In genomic region chr4:185256444-185256843, GRCh38 we compare ENCODE assay signal across 10 cellular contexts. TPM values are rescaled to one million over a fixed set of nuclear protein-coding genes. Genes with fewer than 3 reads are reported as not detected.
A peak's percentile ranks its signal among the peaks of the same experiment; 100 is the strongest.
DNase-seq lines count a peak whose midpoint lies in the region; ATAC-seq, FAIRE-seq and TF ChIP-seq lines count a peak whose summit lies in the region.
"Had no signal": no experiment of that assay in that cellular context is flagged by ENCODE, and none has a peak within 500 bp of the region (broad histone marks: within the 10 kb centered on the region; RNA-seq: fewer than 3 reads in every experiment).

No MANE protein-coding gene starts in this region.

- H2BK15ac ChIP-seq in mesendoderm (replicated peaks; ENCODE audit: low read depth): no peak overlapping the region

- intact Hi-C loops in K562 (cut with micrococcal nuclease): no loop called here

- CTCF ChIA-PET in CD8-positive, alpha-beta memory T cell (lab: Charles Lee): interaction anchor here (1.3 kb wide), 1 partner anchor 73 kb away, joined by 3 read pairs; no protein-coding TSS in a partner anchor
- CTCF ChIA-PET in K562 (lab: Yijun Ruan, JAX; ENCODE audit: low intra/inter-chr PET ratio): no interaction called here

- no peak overlapping the region for H2BK120ac ChIP-seq in mesendoderm (ENCODE audit: low read depth, low read length)

- peaks cover 29 to 60% (median 48%) of the 10 kb centered on the region in 3 donors for H3K4me1 Mint-ChIP-seq in CD8-positive, alpha-beta memory T cell

- no peak for TF ChIP-seq POLR2A in K562 (conservative IDR thresholded peaks at IDR 0.05)

- no peaks in the 10 kb centered on the region for H3K36me3 ChIP-seq in CD8-positive, alpha-beta memory T cell (ENCODE audit: insufficient read depth, low read length)
- H3K36me3 ChIP-seq in K562 (ENCODE audit: control insufficient read depth, insufficient read depth, low read length) (peaks cover 4% of the 10 kb centered on the region; the same call in 1 of the 3 replicates), mesendoderm (ENCODE audit: control insufficient read depth, insufficient read depth, low read length) (no peaks in the 10 kb centered on the region)

- no peak overlapping the region for H4K5ac ChIP-seq in mesendoderm (ENCODE audit: low read length)

- no peak overlapping the region for H4K8ac ChIP-seq in mesendoderm (ENCODE audit: low read depth, low read length)

- BruUV-seq in K562 (replicated peaks; lab: Mats Ljungman, UMichigan): no TSS peak

- H3K27me3 Mint-ChIP-seq in CD8-positive, alpha-beta memory T cell: no peaks in the 10 kb centered on the region

- H3K4ac ChIP-seq in mesendoderm (ENCODE audit: low read depth, low read length): no peak overlapping the region

- peak; percentile 67 for FAIRE-seq in K562 (lab: Jason Lieb, UNC)

- WGBS in K562 (ENCODE audit: insufficient coverage, low coverage, missing lambda C conversion rate): 12% methylated on average over 2 of the region's 3 CpGs
- WGBS in mesendoderm (ENCODE audit: extremely low coverage, insufficient coverage, low lambda C conversion rate): no CpG with 5 or more reads among the region's 3 CpGs

- TF ChIP-seq CTCF in K562 (IDR thresholded peaks at IDR 0.05 in 2 of 3, conservative IDR thresholded peaks at IDR 0.05 in 1 of 3; ENCODE audit: insufficient read depth in 2 of 3, low read depth in 1 of 3, low read length in 3 of 3): no peak

- H3K18ac ChIP-seq in mesendoderm (ENCODE audit: low read length): peak overlapping the region; percentile 60

- no peak overlapping the region for H3K56ac ChIP-seq in mesendoderm (ENCODE audit: low read length)

- peak overlapping the region in 4 of 7 donors; percentile 13 to 85 (median 80) for H3K4me3 Mint-ChIP-seq in CD8-positive, alpha-beta memory T cell

- no peak overlapping the region for H3K23ac ChIP-seq in mesendoderm (ENCODE audit: low read length)

- POLR2A ChIA-PET in CD8-positive, alpha-beta memory T cell (lab: Charles Lee): interaction anchor here (0.6 kb wide), 1 partner anchor 1753 kb away, joined by 4 read pairs; no protein-coding TSS in a partner anchor
- POLR2A ChIA-PET in K562 (lab: Yijun Ruan, JAX): interaction anchor here (0.9 to 1.0 kb wide), 2 partner anchors 10 to 113 kb away, joined by 3 to 4 read pairs; partner anchors contain the start of gene SLC25A4

- H3K79me2 ChIP-seq in K562 (ENCODE audit: control insufficient read depth, insufficient read depth, low read length) (no peaks in the 10 kb centered on the region), mesendoderm (ENCODE audit: control insufficient read depth, insufficient read depth, low read length) (no peaks in the 10 kb centered on the region)

- no peak for TF ChIP-seq EP300 in K562 (IDR thresholded peaks at IDR 0.05; ENCODE audit: low read length)

- H2AK5ac ChIP-seq in mesendoderm (ENCODE audit: low read length): no peak overlapping the region

- H3K4me2 ChIP-seq in K562 (ENCODE audit: insufficient read depth, low read length) (no peak overlapping the region), mesendoderm (ENCODE audit: low read length) (no peak overlapping the region)

- H3K9me1 ChIP-seq in K562 (ENCODE audit: control insufficient read depth, insufficient read depth, low read length): no peaks in the 10 kb centered on the region

- no peak overlapping the region for H3K4me3 ChIP-seq in CD8-positive, alpha-beta memory T cell (ENCODE audit: low read length)
- H3K4me3 ChIP-seq in K562: no peak overlapping the region
- no peak overlapping the region for H3K4me3 ChIP-seq in mesendoderm (ENCODE audit: low read length)

- H3K4me1 ChIP-seq in CD8-positive, alpha-beta memory T cell (ENCODE audit: insufficient read depth, low read length): peaks cover 39% of the 10 kb centered on the region
- peaks cover 3 to 25% of the 10 kb centered on the region in 2 experiments; a peak in 4 of 5 replicates for H3K4me1 ChIP-seq in K562 (replicated peaks in 1 of 2; ENCODE audit: control insufficient read depth in 2 of 2, insufficient read depth in 2 of 2, low read length in 2 of 2)
- H3K4me1 ChIP-seq in mesendoderm (ENCODE audit: control insufficient read depth, low read depth, low read length): no peaks in the 10 kb centered on the region

- TF ChIP-seq RAD21 in K562 (CRISPR knock-in tag; conservative IDR thresholded peaks at IDR 0.05 in 1 of 2, IDR thresholded peaks at IDR 0.05 in 1 of 2): no peak

- H3K9me3 Mint-ChIP-seq in CD8-positive, alpha-beta memory T cell: no peaks in the 10 kb centered on the region

- no peaks in the 10 kb centered on the region for H3K9me3 ChIP-seq in CD8-positive, alpha-beta memory T cell (ENCODE audit: low read length)
- no peaks in the 10 kb centered on the region for H3K9me3 ChIP-seq in K562 (replicated peaks; ENCODE audit: control insufficient read depth, insufficient read depth, low read depth, low read length)

- peak overlapping the region in 5 of 8 donors; percentile 82 to 98 (median 90) for H3K27ac Mint-ChIP-seq in CD8-positive, alpha-beta memory T cell

- in situ Hi-C loops in K562 (cut with MboI): no loop called here

- ATAC-seq in K562 (peak; percentile 85), GM19397 (IDR thresholded peaks at IDR 0.05; ENCODE audit: unreplicated experiment) (no peak)

- H2BK5ac ChIP-seq in mesendoderm (ENCODE audit: low read length): no peak overlapping the region

- H2AFZ ChIP-seq in K562 (ENCODE audit: low read depth, low read length): no peak overlapping the region

- H3K27ac ChIP-seq in CD8-positive, alpha-beta memory T cell (ENCODE audit: low read depth, low read length): no peak overlapping the region
- H3K27ac ChIP-seq in K562 (ENCODE audit: extremely low read depth, low read depth, low read length): no peak overlapping the region; the same call in 2 of the 3 replicates
- no peak overlapping the region for H3K27ac ChIP-seq in mesendoderm (ENCODE audit: low read depth, low read length)

- DNase-seq in CD8-positive, alpha-beta memory T cell: no peak
- peak; percentile 76 for DNase-seq in M059J (ENCODE audit: low read depth)
- peak in 3 of 4 experiments; percentile 17 to 66 (median 35) for DNase-seq in K562 (ENCODE audit: extremely low read depth in 1 of 4, low spot score in 3 of 4)
- DNase-seq in mesendoderm: peak; percentile 71
- no peak for DNase-seq in NK-92 (lab: John Stamatoyannopoulos, UW; ENCODE audit: unreplicated experiment)
- DNase-seq in NCI-H1930 (lab: John Stamatoyannopoulos, UW): no peak
- no peak for DNase-seq in ureter (ENCODE audit: low spot score)
- DNase-seq: left cardiac atrium, NCI-H446 had no signal

- peaks cover 2% of the 10 kb centered on the region for H3K79me1 ChIP-seq in mesendoderm (ENCODE audit: low read length)

- H3K9ac ChIP-seq in K562 (ENCODE audit: insufficient read depth in 1 of 2, low read depth in 2 of 2, low read length in 2 of 2) (no peak overlapping the region), mesendoderm (ENCODE audit: low read length) (no peak overlapping the region)

- H3K27me3 ChIP-seq in CD8-positive, alpha-beta memory T cell (ENCODE audit: insufficient read depth, low read length, poor library complexity, severe bottlenecking): no peaks in the 10 kb centered on the region
- H3K27me3 ChIP-seq in K562 (ENCODE audit: control insufficient read depth in 2 of 2, insufficient read depth in 2 of 2, low read length in 2 of 2) (no peaks in the 10 kb centered on the region), mesendoderm (ENCODE audit: insufficient read depth, low read length, poor library complexity) (no peaks in the 10 kb centered on the region)

- H3K36me3 Mint-ChIP-seq in CD8-positive, alpha-beta memory T cell: peaks cover 0 to 8% (median 2%) of the 10 kb centered on the region in 3 donors

- H4K20me1 ChIP-seq in K562 (replicated peaks; ENCODE audit: control insufficient read depth, insufficient read depth, low read length): no peaks in the 10 kb centered on the region

RNA-seq across cellular contexts. Expression of gene SNX25, which starts 47.0 kb away (rescaled TPM):
- 10 to 100 TPM; 17.7 to 18.2 TPM for total RNA-seq in CD8-positive, alpha-beta memory T cell
- 7.8 TPM for polyA plus RNA-seq in CD8-positive, alpha-beta memory T cell
- 14.5 and 19.8 TPM in 2 replicates for total RNA-seq in M059J (2014; rRNA removed; shearing (Covaris generic))
- 50.4 and 67.3 TPM in 2 replicates for total RNA-seq in K562 (2011; cell fraction: chromatin; rRNA removed; ENCODE audit: low replicate concordance)
- total RNA-seq in K562 (2011; cell fraction: nucleolus; rRNA removed): 12.7 and 16.2 TPM in 2 replicates
- total RNA-seq in K562 (2011; cell fraction: nucleoplasm; rRNA removed): 27.6 and 33.9 TPM in 2 replicates
- total RNA-seq in K562 (2014; rRNA removed): 9.4 and 10.4 TPM in 2 replicates
- total RNA-seq in K562 (2014; rRNA removed; fragmentation: Illumina TruSeq; extraction: Trizol): 15.5 and 18.0 TPM in 2 replicates
- 12.7 and 14.4 TPM in 2 replicates for total RNA-seq in K562 (2015; rRNA removed; fragmentation: Illumina TruSeq; extraction: Trizol)
- total RNA-seq in K562 (2021): 12.6 and 14.4 TPM in 2 replicates
- polyA plus RNA-seq in K562 (2011; rRNA removed): 21.9 and 23.4 TPM in 2 replicates
- polyA plus RNA-seq in K562 (2011; cell fraction: cytosol; rRNA removed): 2.3 and 9.1 TPM in 2 replicates
- polyA plus RNA-seq in K562 (2011; cell fraction: nucleus; rRNA removed): 13.5 and 17.9 TPM in 2 replicates
- polyA plus RNA-seq in K562 (2012): 6.5 and 10.3 TPM in 2 replicates
- 10.4 and 13.3 TPM in 2 replicates for polyA plus RNA-seq in K562 (2014; fragmentation: Illumina TruSeq; extraction: Trizol)
- 1 to 10 TPM; 2.5 TPM for polyA plus RNA-seq in K562 (2014; fragmentation: Nextera tagmentation; extraction: Ambion mirVana)
- 9.5 and 9.6 TPM in 2 replicates for polyA plus RNA-seq in K562 (2014; rRNA removed)
- polyA minus RNA-seq in K562 (2011; rRNA and poly(A)+ RNA removed): 57.4 and 75.6 TPM in 2 replicates
- polyA minus RNA-seq in K562 (2011; cell fraction: cytosol; rRNA and poly(A)+ RNA removed): 14.9 and 15.0 TPM in 2 replicates
- 11.8 and 26.8 TPM in 2 replicates for polyA minus RNA-seq in K562 (2011; cell fraction: nucleus; rRNA and poly(A)+ RNA removed)
- polyA plus RNA-seq in mesendoderm (2013, experiment 1 of 2): 7.4 TPM
- 7.6 TPM for polyA plus RNA-seq in mesendoderm (2013, experiment 2 of 2)
- total RNA-seq in ureter: 17.4 TPM

RNA-seq across cellular contexts. Expression of gene CFAP97, which starts 52.6 kb away (rescaled TPM):
- 10 to 100 TPM; 49.9 to 50.1 TPM for total RNA-seq in CD8-positive, alpha-beta memory T cell
- 107 TPM for polyA plus RNA-seq in CD8-positive, alpha-beta memory T cell
- total RNA-seq in M059J (2014; rRNA removed; shearing (Covaris generic)): 15.3 and 20.4 TPM in 2 replicates
- 13.8 and 79.1 TPM in 2 replicates for total RNA-seq in K562 (2011; cell fraction: chromatin; rRNA removed; ENCODE audit: low replicate concordance)
- total RNA-seq in K562 (2011; cell fraction: nucleolus; rRNA removed): 7.0 and 11.4 TPM in 2 replicates
- total RNA-seq in K562 (2011; cell fraction: nucleoplasm; rRNA removed): 19.9 and 32.4 TPM in 2 replicates
- 19.9 and 22.0 TPM in 2 replicates for total RNA-seq in K562 (2014; rRNA removed)
- total RNA-seq in K562 (2014; rRNA removed; fragmentation: Illumina TruSeq; extraction: Trizol): 57.7 and 68.7 TPM in 2 replicates
- total RNA-seq in K562 (2015; rRNA removed; fragmentation: Illumina TruSeq; extraction: Trizol): 51.3 and 57.5 TPM in 2 replicates
- 42.7 and 44.6 TPM in 2 replicates for total RNA-seq in K562 (2021)
- polyA plus RNA-seq in K562 (2011; rRNA removed): 48.0 and 57.8 TPM in 2 replicates
- polyA plus RNA-seq in K562 (2011; cell fraction: cytosol; rRNA removed): 9.1 and 19.2 TPM in 2 replicates
- 14.3 and 16.2 TPM in 2 replicates for polyA plus RNA-seq in K562 (2011; cell fraction: nucleus; rRNA removed)
- 23.9 and 27.7 TPM in 2 replicates for polyA plus RNA-seq in K562 (2012)
- 35.7 and 44.4 TPM in 2 replicates for polyA plus RNA-seq in K562 (2014; fragmentation: Illumina TruSeq; extraction: Trizol)
- polyA plus RNA-seq in K562 (2014; fragmentation: Nextera tagmentation; extraction: Ambion mirVana): 10 to 100 TPM; 17.3 to 42.7 TPM
- polyA plus RNA-seq in K562 (2014; rRNA removed): 21.3 and 24.6 TPM in 2 replicates
- polyA minus RNA-seq in K562 (2011; rRNA and poly(A)+ RNA removed): 82.2 and 111 TPM in 2 replicates
- polyA minus RNA-seq in K562 (2011; cell fraction: cytosol; rRNA and poly(A)+ RNA removed): 22.3 and 34.3 TPM in 2 replicates
- polyA minus RNA-seq in K562 (2011; cell fraction: nucleus; rRNA and poly(A)+ RNA removed): 14.9 and 27.8 TPM in 2 replicates
- 26.2 TPM for polyA plus RNA-seq in mesendoderm (2013, experiment 1 of 2)
- 25.7 TPM for polyA plus RNA-seq in mesendoderm (2013, experiment 2 of 2)
- 49.3 TPM for total RNA-seq in ureter

Comparison
In these comparisons a context has a peak if more than half of its experiments do, and no peak if none do; other contexts are left out.
1. DNase-seq: peak in M059J (single experiment), K562 (3 of 4) and mesendoderm (single experiment); none in CD8-positive, alpha-beta memory T cell (0 of 5), NK-92 (single experiment), NCI-H1930 (0 of 2) and ureter (single experiment).